14 cellular contexts compared by ENCODE assay signal in the genomic region with DNA sequence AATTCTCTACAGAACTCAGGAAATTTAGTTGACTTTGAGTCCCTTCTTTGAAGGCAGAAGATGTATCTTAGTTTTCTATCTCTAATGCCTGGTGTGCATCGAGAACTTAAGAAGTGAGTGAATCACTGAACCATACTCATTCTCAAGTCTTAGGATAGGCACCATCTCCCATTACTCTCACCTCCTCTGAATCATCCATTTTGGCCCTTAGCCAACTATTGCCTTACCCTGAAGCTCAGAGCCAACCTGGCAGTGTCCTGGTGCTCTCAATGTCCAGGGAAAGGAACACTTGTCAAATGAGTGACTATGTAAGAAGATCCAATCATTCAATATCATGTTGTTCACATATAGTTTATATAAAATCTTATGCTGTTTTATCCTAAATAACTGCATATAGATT.
DNase-seq lines count a peak whose midpoint lies in the region; ATAC-seq, FAIRE-seq and TF ChIP-seq lines count a peak whose summit lies in the region.
"Had no signal": no experiment of that assay in that cellular context is flagged by ENCODE, and none has a peak within 500 bp of the region (broad histone marks: within the 10 kb centered on the region; RNA-seq: fewer than 3 reads in every experiment).

No MANE protein-coding gene starts in this region.

- H3K4me1 ChIP-seq in neural progenitor cell (no peaks in the 10 kb centered on the region), mucosa of descending colon (ENCODE audit: low read depth) (no peaks in the 10 kb centered on the region)

- no peaks in the 10 kb centered on the region for H3K36me3 ChIP-seq in neural progenitor cell
- no peaks in the 10 kb centered on the region for H3K36me3 ChIP-seq in mucosa of descending colon (ENCODE audit: low read depth)

- H3K9me3 Mint-ChIP-seq in neural progenitor cell, result peaks cover 2% of the 10 kb centered on the region

- peaks cover 9% of the 10 kb centered on the region for H3K4me1 Mint-ChIP-seq in neural progenitor cell

- H3K4me2 ChIP-seq in neural progenitor cell, result no peak overlapping the region

- intact Hi-C loops in mucosa of descending colon (cut with DNase I, micrococcal nuclease), result no loop called here

- no peaks in the 10 kb centered on the region for H3K9me3 ChIP-seq in neural progenitor cell (ENCODE audit: low read depth)
- no peaks in the 10 kb centered on the region for H3K9me3 ChIP-seq in mucosa of descending colon

- no peak overlapping the region for H3K4me3 Mint-ChIP-seq in neural progenitor cell
- H3K4me3 Mint-ChIP-seq: T-cell had no signal

- TF ChIP-seq CTCF in AG10803 (conservative IDR thresholded peaks at IDR 0.05; ENCODE audit: low read length), result no peak
- no peak for TF ChIP-seq CTCF in fibroblast of the aortic adventitia (IDR thresholded peaks at IDR 0.05; ENCODE audit: insufficient read depth, low read length)
- no peak for TF ChIP-seq CTCF in neural progenitor cell (IDR thresholded peaks at IDR 0.05)
- TF ChIP-seq CTCF in mucosa of descending colon (IDR thresholded peaks at IDR 0.05), result no peak

- H3K27ac ChIP-seq in neural progenitor cell, result no peak overlapping the region
- H3K27ac ChIP-seq: coronary artery had no signal

- no peaks in the 10 kb centered on the region for H3K79me2 ChIP-seq in neural progenitor cell (ENCODE audit: low read depth)

- H3K27me3 Mint-ChIP-seq in neural progenitor cell (ENCODE audit: insufficient read depth, low read depth), result no peaks in the 10 kb centered on the region
- H3K27me3 Mint-ChIP-seq: T-cell had no signal

- H3K4me3 ChIP-seq in AG10803 (ENCODE audit: low read length), result no peak overlapping the region
- no peak overlapping the region for H3K4me3 ChIP-seq in fibroblast of the aortic adventitia (ENCODE audit: low read depth, low read length)
- no peak overlapping the region for H3K4me3 ChIP-seq in neural progenitor cell
- H3K4me3 ChIP-seq in mucosa of descending colon, result no peak overlapping the region
- H3K4me3 ChIP-seq: coronary artery had no signal

- H3K27ac Mint-ChIP-seq in neural progenitor cell, result no peak overlapping the region
- H3K27ac Mint-ChIP-seq: T-cell had no signal

- DNase-seq in AG10803 (ENCODE audit: low read depth) (peak; percentile 49), EL (peak; percentile 60), RCC 7860 (ENCODE audit: low spot score) (peak; percentile 72), fibroblast of the aortic adventitia (ENCODE audit: low read depth) (peak; percentile 60), NCI-H1436 (lab: John Stamatoyannopoulos, UW) (no peak), neural progenitor cell (ENCODE audit: low spot score) (no peak), mucosa of descending colon (no peak)
- DNase-seq: activated CD8-positive, alpha-beta memory T cell treated with anti-CD3 and anti-CD28 coated beads, Interleukin-2, amount 50 U/mL, for 4 hours; DMS79; NCI-H2081 treated with DMSO at 0.1 percent for 48 hours; occipital lobe; T-cell had no signal

- H4K20me1 ChIP-seq in neural progenitor cell (ENCODE audit: low read depth), result no peaks in the 10 kb centered on the region

- H3K9ac ChIP-seq in neural progenitor cell, result no peak overlapping the region

- peak; percentile 83 for FAIRE-seq in RCC 7860 (lab: Jason Lieb, UNC)

- ATAC-seq in HG02973 (IDR thresholded peaks at IDR 0.05; ENCODE audit: unreplicated experiment) (no peak), mucosa of descending colon (no peak)
- ATAC-seq: T-cell had no signal

- no peaks in the 10 kb centered on the region for H3K27me3 ChIP-seq in neural progenitor cell

- peaks cover 12% of the 10 kb centered on the region for H3K36me3 Mint-ChIP-seq in neural progenitor cell

- H3F3A ChIP-seq in neural progenitor cell (ENCODE audit: low read depth), result no peaks in the 10 kb centered on the region

- H2AFZ ChIP-seq in neural progenitor cell (replicated peaks), result no peak overlapping the region

Comparison
In these comparisons a context has a peak if more than half of its experiments do, and no peak if none do; other contexts are left out.
1. DNase-seq: peak in AG10803 (single experiment), EL (single experiment), RCC 7860 (single experiment) and fibroblast of the aortic adventitia (single experiment); none in NCI-H1436 (single experiment), neural progenitor cell (single experiment) and mucosa of descending colon (0 of 3).